Comparison of ENCODE assay signal across 21 cellular contexts in genomic region chr19:5097331-5097930, GRCh38.
DNase-seq lines count a peak whose midpoint lies in the region; ATAC-seq, FAIRE-seq and TF ChIP-seq lines count a peak whose summit lies in the region.
"Had no signal": no experiment of that assay in that cellular context is flagged by ENCODE, and none has a peak within 500 bp of the region (broad histone marks: within the 10 kb centered on the region; RNA-seq: fewer than 3 reads in every experiment).

No MANE protein-coding gene starts in this region.

- ATAC-seq in pancreas: peak; percentile 13 to 30 (median 16)
- ATAC-seq: GM12878 had no signal

- H3K27me3 ChIP-seq in WERI-Rb-1 (ENCODE audit: insufficient read depth, low read depth, severe bottlenecking) (no peaks in the 10 kb centered on the region), pancreas (no peaks in the 10 kb centered on the region)
- H3K27me3 ChIP-seq: BLaER1 had no signal

- H3K4me3 ChIP-seq in HEK293 (ENCODE audit: low read depth, low read length): no peak overlapping the region
- no peak overlapping the region for H3K4me3 ChIP-seq in WERI-Rb-1 (ENCODE audit: low read depth, low read length)
- H3K4me3 ChIP-seq in pancreas: no peak overlapping the region
- H3K4me3 ChIP-seq: GM12878 had no signal

- H3K36me3 ChIP-seq in HEK293 (ENCODE audit: control insufficient read depth in 2 of 2, insufficient read depth in 1 of 2, low read length in 2 of 2): peaks cover 0 to 13% of the 10 kb centered on the region in 2 experiments; a peak in 1 of 3 replicates
- peaks cover 34% of the 10 kb centered on the region for H3K36me3 ChIP-seq in WERI-Rb-1
- no peaks in the 10 kb centered on the region for H3K36me3 ChIP-seq in pancreas

- peak overlapping the region in 3 of 5 experiments; percentile 67 to 75 (median 69) for H3K27ac Mint-ChIP-seq in brain
- H3K27ac Mint-ChIP-seq: CD14-positive monocyte; CD4-positive, alpha-beta memory T cell; H9; IgD-negative memory B cell had no signal

- no peak overlapping the region for H3K4me3 Mint-ChIP-seq in brain
- H3K4me3 Mint-ChIP-seq: CD14-positive monocyte; CD4-positive, alpha-beta memory T cell; H9 had no signal

- peaks cover 53% of the 10 kb centered on the region for H3K36me3 Mint-ChIP-seq in brain

- no peaks in the 10 kb centered on the region for H3K9me3 ChIP-seq in HEK293 (ENCODE audit: control insufficient read depth, insufficient read depth, low read depth, low read length)
- H3K9me3 ChIP-seq in WERI-Rb-1 (ENCODE audit: severe bottlenecking): peaks cover 16% of the 10 kb centered on the region
- H3K9me3 ChIP-seq in pancreas: no peaks in the 10 kb centered on the region

- POLR2A ChIA-PET in HEK293 (lab: Yijun Ruan, JAX): no interaction called here

- no peak for TF ChIP-seq CTCF in HEK293 (tag by site-specific recombination; IDR thresholded peaks at IDR 0.05)
- TF ChIP-seq CTCF in WERI-Rb-1 (IDR thresholded peaks at IDR 0.05; ENCODE audit: low read depth, low read length): no peak
- no peak for TF ChIP-seq CTCF in brain (conservative IDR thresholded peaks at IDR 0.05)
- no peak for TF ChIP-seq CTCF in pancreas (IDR thresholded peaks at IDR 0.05)

- no peaks in the 10 kb centered on the region for H3K4me1 ChIP-seq in HEK293 (ENCODE audit: control insufficient read depth, insufficient read depth, low read length)
- H3K4me1 ChIP-seq in pancreas: peaks cover 15 to 32% (median 22%) of the 10 kb centered on the region in 3 donors

- CTCF ChIA-PET in HEK293 (lab: Yijun Ruan, JAX): interaction anchor here (0.6 kb wide), 1 partner anchor 531 kb away, joined by 3 read pairs; no protein-coding TSS in a partner anchor

- 76 to 77% methylated on average over 16 of the region's 16 CpGs for WGBS in pancreas, 2 donors

- H3K9me3 Mint-ChIP-seq in brain: peaks cover 22 to 47% (median 26%) of the 10 kb centered on the region in 5 experiments

- no peak overlapping the region for H3K27ac ChIP-seq in HEK293 (ENCODE audit: extremely low read depth, low read depth, low read length)
- H3K27ac ChIP-seq in WERI-Rb-1: peak overlapping the region; percentile 29
- peak overlapping the region; percentile 33 to 70 (median 60) for H3K27ac ChIP-seq in pancreas
- H3K27ac ChIP-seq: BLaER1, HL-60 had no signal

- FAIRE-seq in pancreas (lab: Jason Lieb, UNC): no peak
- FAIRE-seq: A204.1, GM12878, GM19239, H1 had no signal

- no peak for DNase-seq in WERI-Rb-1
- no peak for DNase-seq in pancreas
- DNase-seq in HuH-7.5 (ENCODE audit: low spot score): no peak
- DNase-seq in AG20443 (ENCODE audit: low spot score): no peak
- DNase-seq in NCI-H69 (lab: John Stamatoyannopoulos, UW): no peak
- DNase-seq: CD4-positive, alpha-beta memory T cell; DMS153; DMS79; GDM1; H9; KG1 had no signal

- H3K27me3 Mint-ChIP-seq in brain: no peaks in the 10 kb centered on the region
- H3K27me3 Mint-ChIP-seq: CD4-positive, alpha-beta memory T cell; IgD-negative memory B cell had no signal

- H3K4me1 Mint-ChIP-seq in brain: peaks cover 40% of the 10 kb centered on the region
- H3K4me1 Mint-ChIP-seq: CD14-positive monocyte had no signal

- intact Hi-C loops in pancreas (cut with DNase I): no loop called here

TF ChIP-seq in HEK293, 187 proteins besides CTCF, POLR2A, EP300 and RAD21:
- TF ChIP-seq ZNF121 (tag by site-specific recombination; IDR thresholded peaks at IDR 0.05) (0 out of 2 replicates have a peak, but pooled peaks have one; percentile 17), ZNF830 (tag by site-specific recombination; IDR thresholded peaks at IDR 0.05; ENCODE audit: low read depth) (no peak), MEIS1 (CRISPR knock-in tag; IDR thresholded peaks at IDR 0.05; ENCODE audit: borderline replicate concordance) (no peak), ZNF433 (tag by site-specific recombination; IDR thresholded peaks at IDR 0.05; ENCODE audit: low read depth) (no peak), ZNF658 (tag by site-specific recombination; IDR thresholded peaks at IDR 0.05) (no peak)
